In genomic region chr18:34976534-34976898, GRCh38 we compare ENCODE assay signal across 8 cellular contexts.
DNase-seq lines count a peak whose midpoint lies in the region; ATAC-seq and TF ChIP-seq lines count a peak whose summit lies in the region.

No MANE protein-coding gene starts in this region.

- no peaks in the 10 kb centered on the region for H3K9me3 ChIP-seq in thymus (ENCODE audit: control insufficient read depth)

- POLR2A ChIA-PET in activated CD8-positive, alpha-beta T cell treated with anti-CD3 and anti-CD28 coated beads for 36 hours (lab: Charles Lee), result interaction anchor here (1.0 to 1.6 kb wide), 2 partner anchors 69 to 110 kb away, joined by 3 read pairs; no protein-coding TSS in a partner anchor

- CTCF ChIA-PET in activated CD8-positive, alpha-beta T cell treated with anti-CD3 and anti-CD28 coated beads for 36 hours (lab: Charles Lee), result interaction anchor here (2.0 kb wide), 1 partner anchor 30 kb away, joined by 5 read pairs; no protein-coding TSS in a partner anchor

- peak overlapping the region; percentile 50 for H3K4me3 ChIP-seq in kidney epithelial cell (ENCODE audit: low read depth, low read length)
- H3K4me3 ChIP-seq in thymus (ENCODE audit: low read length), result peak overlapping the region; percentile 67

- intact Hi-C loops in activated CD4-positive, alpha-beta T cell treated with anti-CD3 and anti-CD28 coated beads, Interleukin-2, amount 10 ng/mL, durations not matched to agents 24 days and 14 days (cut with micrococcal nuclease), result loop anchor here (5.0 to 10.0 kb wide), 4 partner anchors 51 to 608 kb away; partner anchors contain the start of genes GALNT1 and ZSCAN30
- intact Hi-C loops in activated CD8-positive, alpha-beta T cell treated with anti-CD3 and anti-CD28 coated beads for 36 hours (cut with micrococcal nuclease), result loop anchor here (5.0 kb wide), 1 partner anchor 66 kb away; the partner anchor contains the start of gene MAPRE2

- H3K4me1 Mint-ChIP-seq in activated CD4-positive, alpha-beta T cell treated with anti-CD3 and anti-CD28 coated beads, Interleukin-2, amount 10 ng/mL, durations not matched to agents 24 days and 14 days, result peaks cover 23% of the 10 kb centered on the region
- H3K4me1 Mint-ChIP-seq in activated CD8-positive, alpha-beta T cell treated with anti-CD3 and anti-CD28 coated beads for 36 hours (ENCODE audit: low read depth), result peaks cover 30% of the 10 kb centered on the region

- peaks cover 8% of the 10 kb centered on the region for H3K4me1 ChIP-seq in thymus (ENCODE audit: control insufficient read depth, insufficient read depth, low read length)

- H3K36me3 ChIP-seq in kidney epithelial cell (ENCODE audit: control insufficient read depth, insufficient read depth, low read length), result no peaks in the 10 kb centered on the region
- no peaks in the 10 kb centered on the region for H3K36me3 ChIP-seq in thymus (ENCODE audit: control insufficient read depth, insufficient read depth)

- no peak for TF ChIP-seq CTCF in activated CD8-positive, alpha-beta T cell treated with anti-CD3 and anti-CD28 coated beads for 36 hours (IDR thresholded peaks at IDR 0.05)
- TF ChIP-seq CTCF in kidney epithelial cell (IDR thresholded peaks at IDR 0.05; ENCODE audit: insufficient read depth, low read length, poor library complexity, severe bottlenecking), result no peak
- TF ChIP-seq CTCF in GM10266 (IDR thresholded peaks at IDR 0.05; ENCODE audit: control insufficient read depth, insufficient read depth, low read depth, missing control alignments), result no peak

- ATAC-seq in activated CD8-positive, alpha-beta T cell treated with anti-CD3 and anti-CD28 coated beads for 36 hours, result no peak

- H3K27me3 Mint-ChIP-seq in activated CD4-positive, alpha-beta T cell treated with anti-CD3 and anti-CD28 coated beads, Interleukin-2, amount 10 ng/mL, durations not matched to agents 24 days and 14 days, result peaks cover 39% of the 10 kb centered on the region
- no peaks in the 10 kb centered on the region for H3K27me3 Mint-ChIP-seq in activated CD8-positive, alpha-beta T cell treated with anti-CD3 and anti-CD28 coated beads for 36 hours

- H3K4me3 Mint-ChIP-seq in activated CD4-positive, alpha-beta T cell treated with anti-CD3 and anti-CD28 coated beads, Interleukin-2, amount 10 ng/mL, durations not matched to agents 24 days and 14 days, result peak overlapping the region; percentile 82
- peak overlapping the region; percentile 83 for H3K4me3 Mint-ChIP-seq in activated CD8-positive, alpha-beta T cell treated with anti-CD3 and anti-CD28 coated beads for 36 hours

- no peak for DNase-seq in activated CD4-positive, alpha-beta T cell treated with anti-CD3 and anti-CD28 coated beads, Interleukin-2, amount 10 ng/mL, durations not matched to agents 24 days and 14 days
- no peak for DNase-seq in activated CD4-positive, alpha-beta T cell treated with anti-CD3 and anti-CD28 coated beads for 48 hours
- no peak for DNase-seq in activated CD8-positive, alpha-beta T cell treated with anti-CD3 and anti-CD28 coated beads for 36 hours
- DNase-seq in kidney epithelial cell (ENCODE audit: low read depth) (no peak), NCI-H2107 (lab: John Stamatoyannopoulos, UW) (no peak), MV-4-11 (lab: John Stamatoyannopoulos, UW) (no peak), GM10266 (ENCODE audit: extremely low spot score) (no peak)

- H3K9me3 Mint-ChIP-seq in activated CD4-positive, alpha-beta T cell treated with anti-CD3 and anti-CD28 coated beads, Interleukin-2, amount 10 ng/mL, durations not matched to agents 24 days and 14 days, result peaks cover 5% of the 10 kb centered on the region
- no peaks in the 10 kb centered on the region for H3K9me3 Mint-ChIP-seq in activated CD8-positive, alpha-beta T cell treated with anti-CD3 and anti-CD28 coated beads for 36 hours

- H3K27me3 ChIP-seq in kidney epithelial cell (ENCODE audit: control insufficient read depth, insufficient read depth, low read length) (peaks cover 14% of the 10 kb centered on the region), thymus (ENCODE audit: control insufficient read depth, insufficient read depth) (no peaks in the 10 kb centered on the region)

- H3K27ac Mint-ChIP-seq in activated CD4-positive, alpha-beta T cell treated with anti-CD3 and anti-CD28 coated beads, Interleukin-2, amount 10 ng/mL, durations not matched to agents 24 days and 14 days, result no peak overlapping the region
- H3K27ac Mint-ChIP-seq in activated CD8-positive, alpha-beta T cell treated with anti-CD3 and anti-CD28 coated beads for 36 hours, result no peak overlapping the region

- H3K36me3 Mint-ChIP-seq in activated CD4-positive, alpha-beta T cell treated with anti-CD3 and anti-CD28 coated beads, Interleukin-2, amount 10 ng/mL, durations not matched to agents 24 days and 14 days (ENCODE audit: low read depth), result no peaks in the 10 kb centered on the region
- H3K36me3 Mint-ChIP-seq in activated CD8-positive, alpha-beta T cell treated with anti-CD3 and anti-CD28 coated beads for 36 hours (ENCODE audit: low read depth), result no peaks in the 10 kb centered on the region

- WGBS in thymus, result 1% methylated on average over 19 of the region's 19 CpGs

- H3K27ac ChIP-seq in thymus (ENCODE audit: low read depth), result no peak overlapping the region
